In the genomic region with DNA sequence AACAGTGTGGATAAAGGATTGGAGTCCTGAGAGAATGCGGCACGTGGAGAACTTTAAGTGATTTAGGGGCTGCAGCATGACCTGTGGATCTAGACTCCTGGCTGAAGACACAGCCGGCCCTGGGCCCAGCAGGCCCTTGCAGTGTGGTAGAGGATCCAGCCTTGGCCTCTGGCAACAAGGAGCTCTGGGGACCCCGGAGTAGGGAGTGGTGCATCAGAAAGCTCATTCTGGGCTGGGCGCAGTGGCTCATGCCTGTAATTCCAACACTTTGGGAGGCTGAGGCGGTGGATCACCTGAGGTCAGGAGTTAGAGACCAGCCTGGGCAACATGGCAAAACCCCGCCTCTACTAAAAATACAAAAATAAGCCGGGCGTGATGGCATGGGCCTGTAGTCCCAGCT, we compare ENCODE assay signal across 23 cellular contexts.
"Had no signal": no experiment of that assay in that cellular context is flagged by ENCODE, and none has a peak within 500 bp of the region (broad histone marks: within the 10 kb centered on the region; RNA-seq: fewer than 3 reads in every experiment).

No MANE protein-coding gene starts in this region.

- H3K9me3 ChIP-seq: Peyer's patch had no signal

- H3K27ac ChIP-seq: brain microvascular endothelial cell, Peyer's patch, SK-N-MC had no signal

- H3K4me3 ChIP-seq: Peyer's patch, SK-N-MC had no signal

- ATAC-seq: activated CD8-positive, alpha-beta T cell treated with anti-CD3 and anti-CD28 coated beads, Interleukin-2, amount 10 ng/mL, durations not matched to agents 7 days and 5 days; activated naive CD8-positive, alpha-beta T cell treated with anti-CD3 and anti-CD28 coated beads, Interleukin-2, amount 50 U/mL, for 24 hours; PC-3; Right ventricle myocardium inferior had no signal

- H3K36me3 ChIP-seq: brain microvascular endothelial cell, Peyer's patch had no signal

- DNase-seq: activated CD4-positive, alpha-beta T cell treated with anti-CD3 and anti-CD28 coated beads, Interleukin-2, amount 10 ng/mL, durations not matched to agents 24 days and 14 days; activated CD4-positive, alpha-beta T cell treated with anti-CD3 and anti-CD28 coated beads, Interleukin-2, amount 50 U/mL, for 4 hours; activated CD8-positive, alpha-beta T cell treated with anti-CD3 and anti-CD28 coated beads, Interleukin-2, amount 10 ng/mL, durations not matched to agents 7 days and 5 days; activated naive CD4-positive, alpha-beta T cell treated with anti-CD3 and anti-CD28 coated beads, Interleukin-2, amount 10 ng/mL, durations not matched to agents 7 days and 5 days; activated naive CD8-positive, alpha-beta T cell treated with anti-CD3 and anti-CD28 coated beads, Interleukin-2, amount 50 U/mL, for 24 hours; activated T-cell treated with anti-CD3 and anti-CD28 coated beads, Interleukin-2, amount 50 U/mL, for 24 hours; anterior cingulate cortex; brain microvascular endothelial cell; Karpas-422; KBM-7; NCI-H1105; NCI-H1417 treated with DMSO at 0.1 percent for 48 hours; NCI-H187 treated with DMSO at 0.1 percent for 48 hours; NCI-H2081; NCI-H345; NCI-H526; NCI-H748 treated with DMSO at 0.1 percent for 48 hours; NK-92 treated with Interleukin-12 subunit alpha and Interleukin-12 subunit beta, amount 100 ng/mL, for 24 hours; PC-3; Peyer's patch; RPMI8226 had no signal

- H3K4me1 ChIP-seq: Peyer's patch had no signal

- H3K27me3 ChIP-seq: brain microvascular endothelial cell, Peyer's patch had no signal
